1 cellular context compared by ENCODE assay signal in the genomic region with DNA sequence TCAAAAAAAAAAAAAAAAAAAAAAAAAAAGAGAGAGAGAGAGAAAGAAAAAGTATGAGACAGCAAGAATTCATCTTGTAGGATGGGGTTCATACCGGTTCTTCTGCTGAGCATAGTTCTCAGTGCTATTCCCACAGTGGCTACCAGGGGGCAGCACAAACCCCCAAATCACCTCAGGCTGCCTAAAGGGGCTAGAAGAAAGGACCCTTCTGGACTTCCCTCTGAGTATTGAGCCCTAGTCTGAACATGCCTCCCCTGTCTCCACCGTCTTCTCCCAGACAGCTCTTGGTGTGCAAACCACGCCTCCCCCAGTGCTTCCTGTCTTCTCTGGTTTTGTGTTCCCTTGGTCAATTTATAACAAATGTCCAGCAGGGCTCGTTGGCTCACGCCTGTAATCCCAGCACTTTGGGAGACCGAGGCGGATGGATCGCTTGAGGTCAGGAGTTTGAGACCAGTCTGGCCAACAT.
A peak's percentile ranks its signal among the peaks of the same experiment; 100 is the strongest.
TF ChIP-seq lines count a peak whose summit lies in the region.

No MANE protein-coding gene starts in this region.

TF ChIP-seq in HepG2, 621 proteins besides CTCF, POLR2A, EP300 and RAD21:
- no peak for TF ChIP-seq EED (CRISPR knock-in tag; IDR thresholded peaks at IDR 0.05)
- no peak for TF ChIP-seq FOXJ3 (CRISPR knock-in tag; IDR thresholded peaks at IDR 0.05; ENCODE audit: borderline replicate concordance)
- TF ChIP-seq, protein P1, sequence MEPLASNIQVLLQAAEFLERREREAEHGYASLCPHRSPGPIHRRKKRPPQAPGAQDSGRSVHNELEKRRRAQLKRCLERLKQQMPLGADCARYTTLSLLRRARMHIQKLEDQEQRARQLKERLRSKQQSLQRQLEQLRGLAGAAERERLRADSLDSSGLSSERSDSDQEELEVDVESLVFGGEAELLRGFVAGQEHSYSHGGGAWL (CRISPR knock-in tag; IDR thresholded peaks at IDR 0.05), result no peak
- TF ChIP-seq TCF7 (IDR thresholded peaks at IDR 0.05; ENCODE audit: low read depth), result no peak
- no peak for TF ChIP-seq ISL2 (CRISPR knock-in tag; IDR thresholded peaks at IDR 0.05)
- peak; percentile 63 for TF ChIP-seq XRCC5 (optimal IDR thresholded peaks at IDR 0.05; ENCODE audit: low read length)
- TF ChIP-seq, protein P2, sequence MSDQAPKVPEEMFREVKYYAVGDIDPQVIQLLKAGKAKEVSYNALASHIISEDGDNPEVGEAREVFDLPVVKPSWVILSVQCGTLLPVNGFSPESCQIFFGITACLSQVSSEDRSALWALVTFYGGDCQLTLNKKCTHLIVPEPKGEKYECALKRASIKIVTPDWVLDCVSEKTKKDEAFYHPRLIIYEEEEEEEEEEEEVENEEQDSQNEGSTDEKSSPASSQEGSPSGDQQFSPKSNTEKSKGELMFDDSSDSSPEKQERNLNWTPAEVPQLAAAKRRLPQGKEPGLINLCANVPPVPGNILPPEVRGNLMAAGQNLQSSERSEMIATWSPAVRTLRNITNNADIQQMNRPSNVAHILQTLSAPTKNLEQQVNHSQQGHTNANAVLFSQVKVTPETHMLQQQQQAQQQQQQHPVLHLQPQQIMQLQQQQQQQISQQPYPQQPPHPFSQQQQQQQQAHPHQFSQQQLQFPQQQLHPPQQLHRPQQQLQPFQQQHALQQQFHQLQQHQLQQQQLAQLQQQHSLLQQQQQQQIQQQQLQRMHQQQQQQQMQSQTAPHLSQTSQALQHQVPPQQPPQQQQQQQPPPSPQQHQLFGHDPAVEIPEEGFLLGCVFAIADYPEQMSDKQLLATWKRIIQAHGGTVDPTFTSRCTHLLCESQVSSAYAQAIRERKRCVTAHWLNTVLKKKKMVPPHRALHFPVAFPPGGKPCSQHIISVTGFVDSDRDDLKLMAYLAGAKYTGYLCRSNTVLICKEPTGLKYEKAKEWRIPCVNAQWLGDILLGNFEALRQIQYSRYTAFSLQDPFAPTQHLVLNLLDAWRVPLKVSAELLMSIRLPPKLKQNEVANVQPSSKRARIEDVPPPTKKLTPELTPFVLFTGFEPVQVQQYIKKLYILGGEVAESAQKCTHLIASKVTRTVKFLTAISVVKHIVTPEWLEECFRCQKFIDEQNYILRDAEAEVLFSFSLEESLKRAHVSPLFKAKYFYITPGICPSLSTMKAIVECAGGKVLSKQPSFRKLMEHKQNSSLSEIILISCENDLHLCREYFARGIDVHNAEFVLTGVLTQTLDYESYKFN (CRISPR knock-in tag; conservative IDR thresholded peaks at IDR 0.05), result no peak
- TF ChIP-seq, protein P3, sequence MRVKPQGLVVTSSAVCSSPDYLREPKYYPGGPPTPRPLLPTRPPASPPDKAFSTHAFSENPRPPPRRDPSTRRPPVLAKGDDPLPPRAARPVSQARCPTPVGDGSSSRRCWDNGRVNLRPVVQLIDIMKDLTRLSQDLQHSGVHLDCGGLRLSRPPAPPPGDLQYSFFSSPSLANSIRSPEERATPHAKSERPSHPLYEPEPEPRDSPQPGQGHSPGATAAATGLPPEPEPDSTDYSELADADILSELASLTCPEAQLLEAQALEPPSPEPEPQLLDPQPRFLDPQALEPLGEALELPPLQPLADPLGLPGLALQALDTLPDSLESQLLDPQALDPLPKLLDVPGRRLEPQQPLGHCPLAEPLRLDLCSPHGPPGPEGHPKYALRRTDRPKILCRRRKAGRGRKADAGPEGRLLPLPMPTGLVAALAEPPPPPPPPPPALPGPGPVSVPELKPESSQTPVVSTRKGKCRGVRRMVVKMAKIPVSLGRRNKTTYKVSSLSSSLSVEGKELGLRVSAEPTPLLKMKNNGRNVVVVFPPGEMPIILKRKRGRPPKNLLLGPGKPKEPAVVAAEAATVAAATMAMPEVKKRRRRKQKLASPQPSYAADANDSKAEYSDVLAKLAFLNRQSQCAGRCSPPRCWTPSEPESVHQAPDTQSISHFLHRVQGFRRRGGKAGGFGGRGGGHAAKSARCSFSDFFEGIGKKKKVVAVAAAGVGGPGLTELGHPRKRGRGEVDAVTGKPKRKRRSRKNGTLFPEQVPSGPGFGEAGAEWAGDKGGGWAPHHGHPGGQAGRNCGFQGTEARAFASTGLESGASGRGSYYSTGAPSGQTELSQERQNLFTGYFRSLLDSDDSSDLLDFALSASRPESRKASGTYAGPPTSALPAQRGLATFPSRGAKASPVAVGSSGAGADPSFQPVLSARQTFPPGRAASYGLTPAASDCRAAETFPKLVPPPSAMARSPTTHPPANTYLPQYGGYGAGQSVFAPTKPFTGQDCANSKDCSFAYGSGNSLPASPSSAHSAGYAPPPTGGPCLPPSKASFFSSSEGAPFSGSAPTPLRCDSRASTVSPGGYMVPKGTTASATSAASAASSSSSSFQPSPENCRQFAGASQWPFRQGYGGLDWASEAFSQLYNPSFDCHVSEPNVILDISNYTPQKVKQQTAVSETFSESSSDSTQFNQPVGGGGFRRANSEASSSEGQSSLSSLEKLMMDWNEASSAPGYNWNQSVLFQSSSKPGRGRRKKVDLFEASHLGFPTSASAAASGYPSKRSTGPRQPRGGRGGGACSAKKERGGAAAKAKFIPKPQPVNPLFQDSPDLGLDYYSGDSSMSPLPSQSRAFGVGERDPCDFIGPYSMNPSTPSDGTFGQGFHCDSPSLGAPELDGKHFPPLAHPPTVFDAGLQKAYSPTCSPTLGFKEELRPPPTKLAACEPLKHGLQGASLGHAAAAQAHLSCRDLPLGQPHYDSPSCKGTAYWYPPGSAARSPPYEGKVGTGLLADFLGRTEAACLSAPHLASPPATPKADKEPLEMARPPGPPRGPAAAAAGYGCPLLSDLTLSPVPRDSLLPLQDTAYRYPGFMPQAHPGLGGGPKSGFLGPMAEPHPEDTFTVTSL (CRISPR knock-in tag; IDR thresholded peaks at IDR 0.05; ENCODE audit: borderline replicate concordance), result no peak
- TF ChIP-seq, protein P4, sequence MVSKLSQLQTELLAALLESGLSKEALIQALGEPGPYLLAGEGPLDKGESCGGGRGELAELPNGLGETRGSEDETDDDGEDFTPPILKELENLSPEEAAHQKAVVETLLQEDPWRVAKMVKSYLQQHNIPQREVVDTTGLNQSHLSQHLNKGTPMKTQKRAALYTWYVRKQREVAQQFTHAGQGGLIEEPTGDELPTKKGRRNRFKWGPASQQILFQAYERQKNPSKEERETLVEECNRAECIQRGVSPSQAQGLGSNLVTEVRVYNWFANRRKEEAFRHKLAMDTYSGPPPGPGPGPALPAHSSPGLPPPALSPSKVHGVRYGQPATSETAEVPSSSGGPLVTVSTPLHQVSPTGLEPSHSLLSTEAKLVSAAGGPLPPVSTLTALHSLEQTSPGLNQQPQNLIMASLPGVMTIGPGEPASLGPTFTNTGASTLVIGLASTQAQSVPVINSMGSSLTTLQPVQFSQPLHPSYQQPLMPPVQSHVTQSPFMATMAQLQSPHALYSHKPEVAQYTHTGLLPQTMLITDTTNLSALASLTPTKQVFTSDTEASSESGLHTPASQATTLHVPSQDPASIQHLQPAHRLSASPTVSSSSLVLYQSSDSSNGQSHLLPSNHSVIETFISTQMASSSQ (IDR thresholded peaks at IDR 0.05; ENCODE audit: low read depth), result no peak
- TF ChIP-seq, protein P4 (CRISPR knock-in tag; IDR thresholded peaks at IDR 0.05; ENCODE audit: borderline replicate concordance), result no peak
- no peak for TF ChIP-seq ZNF878 (CRISPR knock-in tag; IDR thresholded peaks at IDR 0.05)
- no peak for TF ChIP-seq SMARCC2 (IDR thresholded peaks at IDR 0.05)
- no peak for TF ChIP-seq KDM4B (CRISPR knock-in tag; IDR thresholded peaks at IDR 0.05)
- no peak for TF ChIP-seq MAFF (IDR thresholded peaks at IDR 0.05; ENCODE audit: low read depth, low read length)
- TF ChIP-seq ZNF180 (CRISPR knock-in tag; IDR thresholded peaks at IDR 0.05; ENCODE audit: borderline replicate concordance, low read depth), result no peak
- peak; percentile 82 for TF ChIP-seq STAG1 (CRISPR knock-in tag; IDR thresholded peaks at IDR 0.05)
- no peak for TF ChIP-seq MTA3 (CRISPR knock-in tag; IDR thresholded peaks at IDR 0.05)
- no peak for TF ChIP-seq RBM39 (IDR thresholded peaks at IDR 0.05; ENCODE audit: low read depth, low read length, poor library complexity, severe bottlenecking)
- no peak for TF ChIP-seq TBX3 (IDR thresholded peaks at IDR 0.05; ENCODE audit: borderline replicate concordance)
- peak; percentile 78 for TF ChIP-seq SMC3 (IDR thresholded peaks at IDR 0.05; ENCODE audit: low read length)
- no peak for TF ChIP-seq MBD4 (IDR thresholded peaks at IDR 0.05; ENCODE audit: borderline replicate concordance, low read length)
- TF ChIP-seq PAWR (CRISPR knock-in tag; IDR thresholded peaks at IDR 0.05; ENCODE audit: borderline replicate concordance), result no peak
- TF ChIP-seq, protein P5, sequence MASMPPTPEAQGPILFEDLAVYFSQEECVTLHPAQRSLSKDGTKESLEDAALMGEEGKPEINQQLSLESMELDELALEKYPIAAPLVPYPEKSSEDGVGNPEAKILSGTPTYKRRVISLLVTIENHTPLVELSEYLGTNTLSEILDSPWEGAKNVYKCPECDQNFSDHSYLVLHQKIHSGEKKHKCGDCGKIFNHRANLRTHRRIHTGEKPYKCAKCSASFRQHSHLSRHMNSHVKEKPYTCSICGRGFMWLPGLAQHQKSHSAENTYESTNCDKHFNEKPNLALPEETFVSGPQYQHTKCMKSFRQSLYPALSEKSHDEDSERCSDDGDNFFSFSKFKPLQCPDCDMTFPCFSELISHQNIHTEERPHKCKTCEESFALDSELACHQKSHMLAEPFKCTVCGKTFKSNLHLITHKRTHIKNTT (CRISPR knock-in tag; IDR thresholded peaks at IDR 0.05), result no peak
- TF ChIP-seq, protein P6, sequence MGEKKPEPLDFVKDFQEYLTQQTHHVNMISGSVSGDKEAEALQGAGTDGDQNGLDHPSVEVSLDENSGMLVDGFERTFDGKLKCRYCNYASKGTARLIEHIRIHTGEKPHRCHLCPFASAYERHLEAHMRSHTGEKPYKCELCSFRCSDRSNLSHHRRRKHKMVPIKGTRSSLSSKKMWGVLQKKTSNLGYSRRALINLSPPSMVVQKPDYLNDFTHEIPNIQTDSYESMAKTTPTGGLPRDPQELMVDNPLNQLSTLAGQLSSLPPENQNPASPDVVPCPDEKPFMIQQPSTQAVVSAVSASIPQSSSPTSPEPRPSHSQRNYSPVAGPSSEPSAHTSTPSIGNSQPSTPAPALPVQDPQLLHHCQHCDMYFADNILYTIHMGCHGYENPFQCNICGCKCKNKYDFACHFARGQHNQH (CRISPR knock-in tag; IDR thresholded peaks at IDR 0.05), result peak; percentile 14; the same call in 1 of the 2 replicates
- TF ChIP-seq, protein P7, sequence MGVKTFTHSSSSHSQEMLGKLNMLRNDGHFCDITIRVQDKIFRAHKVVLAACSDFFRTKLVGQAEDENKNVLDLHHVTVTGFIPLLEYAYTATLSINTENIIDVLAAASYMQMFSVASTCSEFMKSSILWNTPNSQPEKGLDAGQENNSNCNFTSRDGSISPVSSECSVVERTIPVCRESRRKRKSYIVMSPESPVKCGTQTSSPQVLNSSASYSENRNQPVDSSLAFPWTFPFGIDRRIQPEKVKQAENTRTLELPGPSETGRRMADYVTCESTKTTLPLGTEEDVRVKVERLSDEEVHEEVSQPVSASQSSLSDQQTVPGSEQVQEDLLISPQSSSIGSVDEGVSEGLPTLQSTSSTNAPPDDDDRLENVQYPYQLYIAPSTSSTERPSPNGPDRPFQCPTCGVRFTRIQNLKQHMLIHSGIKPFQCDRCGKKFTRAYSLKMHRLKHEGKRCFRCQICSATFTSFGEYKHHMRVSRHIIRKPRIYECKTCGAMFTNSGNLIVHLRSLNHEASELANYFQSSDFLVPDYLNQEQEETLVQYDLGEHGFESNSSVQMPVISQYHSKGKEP (CRISPR knock-in tag; IDR thresholded peaks at IDR 0.05), result no peak
- peak; percentile 50; the same call in 1 of the 2 replicates for TF ChIP-seq ZNF891 (CRISPR knock-in tag; IDR thresholded peaks at IDR 0.05)
- TF ChIP-seq, protein P8, sequence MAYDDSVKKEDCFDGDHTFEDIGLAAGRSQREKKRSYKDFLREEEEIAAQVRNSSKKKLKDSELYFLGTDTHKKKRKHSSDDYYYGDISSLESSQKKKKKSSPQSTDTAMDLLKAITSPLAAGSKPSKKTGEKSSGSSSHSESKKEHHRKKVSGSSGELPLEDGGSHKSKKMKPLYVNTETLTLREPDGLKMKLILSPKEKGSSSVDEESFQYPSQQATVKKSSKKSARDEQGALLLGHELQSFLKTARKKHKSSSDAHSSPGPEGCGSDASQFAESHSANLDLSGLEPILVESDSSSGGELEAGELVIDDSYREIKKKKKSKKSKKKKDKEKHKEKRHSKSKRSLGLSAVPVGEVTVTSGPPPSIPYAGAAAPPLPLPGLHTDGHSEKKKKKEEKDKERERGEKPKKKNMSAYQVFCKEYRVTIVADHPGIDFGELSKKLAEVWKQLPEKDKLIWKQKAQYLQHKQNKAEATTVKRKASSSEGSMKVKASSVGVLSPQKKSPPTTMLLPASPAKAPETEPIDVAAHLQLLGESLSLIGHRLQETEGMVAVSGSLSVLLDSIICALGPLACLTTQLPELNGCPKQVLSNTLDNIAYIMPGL (CRISPR knock-in tag; IDR thresholded peaks at IDR 0.05; ENCODE audit: borderline replicate concordance in 1 of 2, low read depth in 1 of 2), result 0 out of 4 replicates have a peak, but pooled peaks of 1 of the 2 experiments have one; percentile 17
- TF ChIP-seq ZNF850 (CRISPR knock-in tag; conservative IDR thresholded peaks at IDR 0.05), result no peak
- TF ChIP-seq, protein P9, sequence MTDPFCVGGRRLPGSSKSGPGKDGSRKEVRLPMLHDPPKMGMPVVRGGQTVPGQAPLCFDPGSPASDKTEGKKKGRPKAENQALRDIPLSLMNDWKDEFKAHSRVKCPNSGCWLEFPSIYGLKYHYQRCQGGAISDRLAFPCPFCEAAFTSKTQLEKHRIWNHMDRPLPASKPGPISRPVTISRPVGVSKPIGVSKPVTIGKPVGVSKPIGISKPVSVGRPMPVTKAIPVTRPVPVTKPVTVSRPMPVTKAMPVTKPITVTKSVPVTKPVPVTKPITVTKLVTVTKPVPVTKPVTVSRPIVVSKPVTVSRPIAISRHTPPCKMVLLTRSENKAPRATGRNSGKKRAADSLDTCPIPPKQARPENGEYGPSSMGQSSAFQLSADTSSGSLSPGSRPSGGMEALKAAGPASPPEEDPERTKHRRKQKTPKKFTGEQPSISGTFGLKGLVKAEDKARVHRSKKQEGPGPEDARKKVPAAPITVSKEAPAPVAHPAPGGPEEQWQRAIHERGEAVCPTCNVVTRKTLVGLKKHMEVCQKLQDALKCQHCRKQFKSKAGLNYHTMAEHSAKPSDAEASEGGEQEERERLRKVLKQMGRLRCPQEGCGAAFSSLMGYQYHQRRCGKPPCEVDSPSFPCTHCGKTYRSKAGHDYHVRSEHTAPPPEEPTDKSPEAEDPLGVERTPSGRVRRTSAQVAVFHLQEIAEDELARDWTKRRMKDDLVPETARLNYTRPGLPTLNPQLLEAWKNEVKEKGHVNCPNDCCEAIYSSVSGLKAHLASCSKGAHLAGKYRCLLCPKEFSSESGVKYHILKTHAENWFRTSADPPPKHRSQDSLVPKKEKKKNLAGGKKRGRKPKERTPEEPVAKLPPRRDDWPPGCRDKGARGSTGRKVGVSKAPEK (CRISPR knock-in tag; IDR thresholded peaks at IDR 0.05; ENCODE audit: borderline replicate concordance), result no peak
- TF ChIP-seq ZNF274 (CRISPR knock-in tag; IDR thresholded peaks at IDR 0.05), result no peak
- TF ChIP-seq HNRNPH1 (optimal IDR thresholded peaks at IDR 0.05; ENCODE audit: low read depth, low read length), result no peak
